ENCODE assay signal across 9 cellular contexts in the genomic region with DNA sequence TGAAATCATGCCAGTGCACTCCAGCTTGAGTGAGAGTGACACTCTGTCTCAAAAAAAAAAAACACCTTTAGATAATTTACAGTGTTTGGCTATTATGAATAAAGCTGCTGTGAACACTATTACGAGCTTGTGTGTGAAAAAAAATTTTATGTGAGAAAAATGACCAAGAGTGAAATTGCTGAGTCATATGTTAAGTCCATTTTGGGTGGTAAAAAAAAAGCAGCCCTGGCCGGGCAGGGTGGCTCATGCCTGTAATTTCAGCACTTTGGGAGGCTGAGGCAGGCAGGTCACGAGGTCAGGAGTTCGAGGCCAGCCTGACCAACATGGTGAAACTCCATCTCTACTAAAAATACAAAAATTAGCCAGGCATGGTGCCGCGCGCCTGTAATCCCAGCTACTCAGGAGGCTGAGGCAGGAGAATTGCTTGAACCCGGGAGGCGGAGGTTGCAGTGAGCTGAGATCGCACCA. TPM values are rescaled to one million over a fixed set of nuclear protein-coding genes. Genes with fewer than 3 reads are reported as not detected.
DNase-seq lines count a peak whose midpoint lies in the region; ATAC-seq and TF ChIP-seq lines count a peak whose summit lies in the region.
"Not testable (repeated sequence)": the region's sequence is repeated elsewhere in the genome, so short reads cannot be mapped to it uniquely, and the experiment has no call there.
"Had no signal": no experiment of that assay in that cellular context is flagged by ENCODE, and none has a peak within 500 bp of the region (broad histone marks: within the 10 kb centered on the region; RNA-seq: fewer than 3 reads in every experiment).

No MANE protein-coding gene starts in this region.

- H3K36me3 ChIP-seq in HCT116 (ENCODE audit: control insufficient read depth in 1 of 2, insufficient read depth in 2 of 2, low read length in 2 of 2): not testable (repeated sequence)

- H3K9ac ChIP-seq in HCT116 (ENCODE audit: low read length): not testable (repeated sequence)

- not testable (repeated sequence) for H3K4me3 ChIP-seq in HCT116 (replicated peaks in 1 of 2; ENCODE audit: low read depth in 1 of 2, low read length in 2 of 2)

- POLR2A ChIA-PET in HCT116 (lab: Charles Lee): not testable (repeated sequence)

- CTCF ChIA-PET in HCT116 (lab: Charles Lee): not testable (repeated sequence)

- not testable (repeated sequence) for H3K79me2 ChIP-seq in HCT116 (ENCODE audit: insufficient read depth, low read length)

- TF ChIP-seq POLR2A in HCT116 (IDR thresholded peaks at IDR 0.05; ENCODE audit: borderline replicate concordance, extremely low read depth, insufficient read depth, insufficient read length): not testable (repeated sequence)

- RAD21 ChIA-PET in HCT116 (lab: Charles Lee; ENCODE audit: low non-redundant PET in 1 of 2, low total read pairs in 2 of 2, uncharacterized antibody in 2 of 2, unreplicated experiment in 2 of 2): not testable (repeated sequence)

- not testable (repeated sequence) for H4K20me1 ChIP-seq in HCT116 (ENCODE audit: insufficient read depth)

- H3K4me1 Mint-ChIP-seq in activated T-cell treated with anti-CD3 and anti-CD28 coated beads, Interleukin-2, amount 50 U/mL, for 72 hours (ENCODE audit: low read depth); natural killer cell treated with Interleukin-12 subunit alpha and Interleukin-12 subunit beta and Interleukin-15 and Interleukin-18, amount 100 ng/mL, for 72 hours (ENCODE audit: low read depth in 2 of 2): not testable (repeated sequence)

- peak; percentile 32 for DNase-seq in GM10266 (ENCODE audit: extremely low spot score)
- not testable (repeated sequence) for DNase-seq in HCT116 (ENCODE audit: low read depth, low spot score); activated T-cell treated with anti-CD3 and anti-CD28 coated beads, Interleukin-2, amount 50 U/mL, for 72 hours; natural killer cell treated with Interleukin-12 subunit alpha and Interleukin-12 subunit beta and Interleukin-15 and Interleukin-18, amount 100 ng/mL, for 72 hours (ENCODE audit: low spot score)

- TF ChIP-seq RAD21 in HCT116 (IDR thresholded peaks at IDR 0.05; ENCODE audit: low read depth): not testable (repeated sequence)

- TF ChIP-seq CTCF in GM10266 (IDR thresholded peaks at IDR 0.05; ENCODE audit: control insufficient read depth, insufficient read depth, low read depth, missing control alignments); HCT116 (IDR thresholded peaks at IDR 0.05 in 2 of 3, conservative IDR thresholded peaks at IDR 0.05 in 1 of 3; ENCODE audit: borderline replicate concordance in 1 of 3, insufficient read depth in 1 of 3, low read depth in 2 of 3, low read length in 2 of 3): not testable (repeated sequence)

- peak; percentile 73 for ATAC-seq in GM18520 (IDR thresholded peaks at IDR 0.05; ENCODE audit: unreplicated experiment)
- ATAC-seq in GM19463 (IDR thresholded peaks at IDR 0.05; ENCODE audit: unreplicated experiment): peak; percentile 74
- not testable (repeated sequence) for ATAC-seq in HCT116
- ATAC-seq in HG03060 (IDR thresholded peaks at IDR 0.05; ENCODE audit: low read depth, unreplicated experiment): peak; percentile 58
- ATAC-seq in HG03565 (IDR thresholded peaks at IDR 0.05; ENCODE audit: unreplicated experiment): peak; percentile 69
- peak; percentile 20 to 61 for ATAC-seq in activated T-cell treated with anti-CD3 and anti-CD28 coated beads, Interleukin-2, amount 50 U/mL, for 72 hours (replicated peaks in 1 of 2)
- peak; percentile 90 to 91 for ATAC-seq in natural killer cell treated with Interleukin-12 subunit alpha and Interleukin-12 subunit beta and Interleukin-15 and Interleukin-18, amount 100 ng/mL, for 72 hours

- not testable (repeated sequence) for H3K27me3 ChIP-seq in HCT116 (ENCODE audit: insufficient read depth, low read length)

- H3K4me1 ChIP-seq in HCT116 (ENCODE audit: control insufficient read depth in 1 of 2, insufficient read depth in 2 of 2, low read length in 2 of 2): not testable (repeated sequence)

- BruUV-seq in HCT116 (replicated peaks; lab: Mats Ljungman, UMichigan): not testable (repeated sequence)

- H3K27ac Mint-ChIP-seq in activated T-cell treated with anti-CD3 and anti-CD28 coated beads, Interleukin-2, amount 50 U/mL, for 72 hours: not testable (repeated sequence)
- peak overlapping the region in 1 of 2 donors; percentile 56 for H3K27ac Mint-ChIP-seq in natural killer cell treated with Interleukin-12 subunit alpha and Interleukin-12 subunit beta and Interleukin-15 and Interleukin-18, amount 100 ng/mL, for 72 hours

- H3K9me3 Mint-ChIP-seq in activated T-cell treated with anti-CD3 and anti-CD28 coated beads, Interleukin-2, amount 50 U/mL, for 72 hours; natural killer cell treated with Interleukin-12 subunit alpha and Interleukin-12 subunit beta and Interleukin-15 and Interleukin-18, amount 100 ng/mL, for 72 hours: not testable (repeated sequence)

- H3K27ac ChIP-seq in HCT116 (ENCODE audit: low read depth, low read length): not testable (repeated sequence)

- intact Hi-C loops in HCT116 (cut with micrococcal nuclease): not testable (repeated sequence)

- H3K9me3 ChIP-seq in HCT116 (ENCODE audit: control insufficient read depth in 1 of 2, insufficient read depth in 1 of 2, low read depth in 1 of 2, low read length in 2 of 2): not testable (repeated sequence)

- not testable (repeated sequence) for H3K36me3 Mint-ChIP-seq in activated T-cell treated with anti-CD3 and anti-CD28 coated beads, Interleukin-2, amount 50 U/mL, for 72 hours (ENCODE audit: insufficient read depth in 2 of 2); natural killer cell treated with Interleukin-12 subunit alpha and Interleukin-12 subunit beta and Interleukin-15 and Interleukin-18, amount 100 ng/mL, for 72 hours

- H3K4me2 ChIP-seq in HCT116 (ENCODE audit: low read length): not testable (repeated sequence)

- peak overlapping the region; percentile 48 for H2AFZ ChIP-seq in HCT116 (ENCODE audit: low read depth, low read length, poor library complexity, severe bottlenecking)

- not testable (repeated sequence) for H3K4me3 Mint-ChIP-seq in activated T-cell treated with anti-CD3 and anti-CD28 coated beads, Interleukin-2, amount 50 U/mL, for 72 hours; natural killer cell treated with Interleukin-12 subunit alpha and Interleukin-12 subunit beta and Interleukin-15 and Interleukin-18, amount 100 ng/mL, for 72 hours

- not testable (repeated sequence) for H3K9me2 ChIP-seq in HCT116 (ENCODE audit: insufficient read depth)

- H3K27me3 Mint-ChIP-seq in activated T-cell treated with anti-CD3 and anti-CD28 coated beads, Interleukin-2, amount 50 U/mL, for 72 hours (ENCODE audit: low read depth): peaks cover 15% of the 10 kb centered on the region
- peaks cover 12 to 21% of the 10 kb centered on the region in 2 donors for H3K27me3 Mint-ChIP-seq in natural killer cell treated with Interleukin-12 subunit alpha and Interleukin-12 subunit beta and Interleukin-15 and Interleukin-18, amount 100 ng/mL, for 72 hours

RNA-seq across cellular contexts. Expression of gene MELK, which starts 22.0 kb away (rescaled TPM):
- total RNA-seq in HCT116 (2021; ENCODE audit: unreplicated experiment): 63.2 TPM
- polyA plus RNA-seq in HCT116 (2012): 20.9 and 30.0 TPM in 2 replicates
- 10 to 100 TPM; 47.4 to 51.4 TPM for total RNA-seq in activated T-cell treated with anti-CD3 and anti-CD28 coated beads, Interleukin-2, amount 50 U/mL, for 72 hours
- total RNA-seq in natural killer cell treated with Interleukin-12 subunit alpha and Interleukin-12 subunit beta and Interleukin-15 and Interleukin-18, amount 100 ng/mL, for 72 hours: 10 to 100 TPM; 25.3 to 53.6 TPM
- polyA plus RNA-seq: CD8-positive, alpha-beta memory T cell had no signal
